Comparison of ENCODE assay signal across 23 cellular contexts in the genomic region with DNA sequence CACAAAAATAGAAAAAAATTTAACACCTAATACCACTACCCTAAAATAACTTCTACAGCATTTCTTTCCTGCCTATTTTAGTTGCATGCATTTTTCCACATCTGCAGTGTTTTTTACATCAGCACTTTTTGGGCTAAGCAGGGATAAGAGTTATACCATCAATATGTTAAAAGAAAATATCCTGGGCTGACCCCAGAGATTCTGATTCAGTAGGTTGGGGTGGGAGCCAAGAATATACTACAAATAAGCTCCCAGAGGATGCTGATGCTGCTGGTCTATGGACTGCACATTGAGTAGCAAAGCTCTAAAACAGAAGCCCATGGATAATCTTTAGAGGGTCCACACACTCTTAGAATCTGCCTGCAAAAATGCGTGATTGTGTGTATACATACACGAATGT. TPM values are rescaled to one million over a fixed set of nuclear protein-coding genes. Genes with fewer than 3 reads are reported as not detected.
DNase-seq lines count a peak whose midpoint lies in the region; ATAC-seq and TF ChIP-seq lines count a peak whose summit lies in the region.
"Had no signal": no experiment of that assay in that cellular context is flagged by ENCODE, and none has a peak within 500 bp of the region (broad histone marks: within the 10 kb centered on the region; RNA-seq: fewer than 3 reads in every experiment).

No MANE protein-coding gene starts in this region.

- TF ChIP-seq CTCF in VCaP (conservative IDR thresholded peaks at IDR 0.05), result no peak

- peaks cover 35% of the 10 kb centered on the region for H3K4me1 ChIP-seq in effector memory CD4-positive, alpha-beta T cell (ENCODE audit: control insufficient read depth, insufficient read depth, low read length, poor library complexity, severe bottlenecking)

- H3K4me3 ChIP-seq in effector memory CD4-positive, alpha-beta T cell (ENCODE audit: insufficient read depth, low read depth, low read length, poor library complexity, severe bottlenecking), result no peak overlapping the region
- H3K4me3 ChIP-seq: gastroesophageal sphincter had no signal

- DNase-seq in activated T-cell treated with anti-CD3 and anti-CD28 coated beads, Interleukin-2, amount 50 U/mL, for 24 hours, result no peak
- DNase-seq in activated T-cell treated with anti-CD3 and anti-CD28 coated beads, Interleukin-2, amount 50 U/mL, for 4 hours, result no peak
- no peak for DNase-seq in effector memory CD4-positive, alpha-beta T cell
- no peak for DNase-seq in stimulated activated naive CD8-positive, alpha-beta T cell treated with anti-CD3 and anti-CD28 coated beads, Interleukin-15, amount 100 ng/mL, for 72 hours
- no peak for DNase-seq in globus pallidus (ENCODE audit: low spot score)
- DNase-seq: cortex of kidney, GOT3, MM.1S, NCI-H187, NCI-H446, SW 1271 had no signal

- H3K36me3 Mint-ChIP-seq in activated T-cell treated with anti-CD3 and anti-CD28 coated beads, Interleukin-2, amount 50 U/mL, for 24 hours (ENCODE audit: low read depth), result peaks cover 90% of the 10 kb centered on the region
- peaks cover 51% of the 10 kb centered on the region for H3K36me3 Mint-ChIP-seq in activated T-cell treated with anti-CD3 and anti-CD28 coated beads, Interleukin-2, amount 50 U/mL, for 4 hours (ENCODE audit: insufficient read depth)

- H3K4me3 Mint-ChIP-seq in activated T-cell treated with anti-CD3 and anti-CD28 coated beads, Interleukin-2, amount 50 U/mL, for 24 hours, result no peak overlapping the region
- no peak overlapping the region for H3K4me3 Mint-ChIP-seq in activated T-cell treated with anti-CD3 and anti-CD28 coated beads, Interleukin-2, amount 50 U/mL, for 4 hours
- peak overlapping the region; percentile 56 to 61 for H3K4me3 Mint-ChIP-seq in stimulated activated naive CD8-positive, alpha-beta T cell treated with anti-CD3 and anti-CD28 coated beads, Interleukin-15, amount 100 ng/mL, for 72 hours
- H3K4me3 Mint-ChIP-seq: brain, IgD-negative memory B cell, mesothelial cell of epicardium, neural crest cell, type B pancreatic cell had no signal

- peak overlapping the region; percentile 100 for H3K27ac ChIP-seq in VCaP
- peak overlapping the region; percentile 8 for H3K27ac ChIP-seq in effector memory CD4-positive, alpha-beta T cell (ENCODE audit: insufficient read depth, low read length, poor library complexity, severe bottlenecking)
- H3K27ac ChIP-seq: gastroesophageal sphincter, RWPE1 had no signal

- peaks cover 2% of the 10 kb centered on the region for H3K9me3 Mint-ChIP-seq in activated T-cell treated with anti-CD3 and anti-CD28 coated beads, Interleukin-2, amount 50 U/mL, for 24 hours
- H3K9me3 Mint-ChIP-seq in activated T-cell treated with anti-CD3 and anti-CD28 coated beads, Interleukin-2, amount 50 U/mL, for 4 hours, result no peaks in the 10 kb centered on the region
- H3K9me3 Mint-ChIP-seq in stimulated activated naive CD8-positive, alpha-beta T cell treated with anti-CD3 and anti-CD28 coated beads, Interleukin-15, amount 100 ng/mL, for 72 hours, result peaks cover 0 to 5% of the 10 kb centered on the region in 2 donors
- H3K9me3 Mint-ChIP-seq: brain, IgD-negative memory B cell, mesothelial cell of epicardium, neural crest cell, type B pancreatic cell had no signal

- no peaks in the 10 kb centered on the region for H3K9me3 ChIP-seq in effector memory CD4-positive, alpha-beta T cell (ENCODE audit: control insufficient read depth, low read length)
- H3K9me3 ChIP-seq: gastroesophageal sphincter had no signal

- H3K36me3 ChIP-seq in effector memory CD4-positive, alpha-beta T cell (ENCODE audit: control insufficient read depth, insufficient read depth, low read length), result peaks cover 42% of the 10 kb centered on the region

- no peaks in the 10 kb centered on the region for H3K27me3 Mint-ChIP-seq in activated T-cell treated with anti-CD3 and anti-CD28 coated beads, Interleukin-2, amount 50 U/mL, for 24 hours
- H3K27me3 Mint-ChIP-seq in activated T-cell treated with anti-CD3 and anti-CD28 coated beads, Interleukin-2, amount 50 U/mL, for 4 hours (ENCODE audit: low read depth), result no peaks in the 10 kb centered on the region
- H3K27me3 Mint-ChIP-seq in stimulated activated naive CD8-positive, alpha-beta T cell treated with anti-CD3 and anti-CD28 coated beads, Interleukin-15, amount 100 ng/mL, for 72 hours, result no peaks in the 10 kb centered on the region
- H3K27me3 Mint-ChIP-seq: IgD-negative memory B cell, type B pancreatic cell had no signal

- ATAC-seq in activated T-cell treated with anti-CD3 and anti-CD28 coated beads, Interleukin-2, amount 50 U/mL, for 4 hours, result no peak
- no peak for ATAC-seq in stimulated activated naive CD8-positive, alpha-beta T cell treated with anti-CD3 and anti-CD28 coated beads, Interleukin-15, amount 100 ng/mL, for 72 hours
- no peak for ATAC-seq in HG02678 (IDR thresholded peaks at IDR 0.05; ENCODE audit: unreplicated experiment)
- no peak for ATAC-seq in HG03159 (IDR thresholded peaks at IDR 0.05; ENCODE audit: unreplicated experiment)
- ATAC-seq: gastroesophageal sphincter, left lobe of liver had no signal

- no peaks in the 10 kb centered on the region for H3K27me3 ChIP-seq in effector memory CD4-positive, alpha-beta T cell (replicated peaks; ENCODE audit: control insufficient read depth, insufficient read depth, low read length, poor library complexity, severe bottlenecking)
- H3K27me3 ChIP-seq: gastroesophageal sphincter had no signal

- peaks cover 69% of the 10 kb centered on the region for H3K4me1 Mint-ChIP-seq in activated T-cell treated with anti-CD3 and anti-CD28 coated beads, Interleukin-2, amount 50 U/mL, for 24 hours (ENCODE audit: low read depth)
- peaks cover 58% of the 10 kb centered on the region for H3K4me1 Mint-ChIP-seq in activated T-cell treated with anti-CD3 and anti-CD28 coated beads, Interleukin-2, amount 50 U/mL, for 4 hours (ENCODE audit: low read depth)
- H3K4me1 Mint-ChIP-seq in stimulated activated naive CD8-positive, alpha-beta T cell treated with anti-CD3 and anti-CD28 coated beads, Interleukin-15, amount 100 ng/mL, for 72 hours, result peaks cover 90% of the 10 kb centered on the region
- H3K4me1 Mint-ChIP-seq: neural crest cell had no signal

- H3K27ac Mint-ChIP-seq in activated T-cell treated with anti-CD3 and anti-CD28 coated beads, Interleukin-2, amount 50 U/mL, for 24 hours, result peak overlapping the region; percentile 62
- no peak overlapping the region for H3K27ac Mint-ChIP-seq in stimulated activated naive CD8-positive, alpha-beta T cell treated with anti-CD3 and anti-CD28 coated beads, Interleukin-15, amount 100 ng/mL, for 72 hours
- H3K27ac Mint-ChIP-seq: IgD-negative memory B cell, mesothelial cell of epicardium, type B pancreatic cell had no signal

RNA-seq across cellular contexts. Expression of a gene that starts 14.8 kb away (rescaled TPM):
- 1 to 10 TPM; 9.3 to 9.9 (median 9.8) TPM for total RNA-seq in activated T-cell treated with anti-CD3 and anti-CD28 coated beads, Interleukin-2, amount 50 U/mL, for 4 hours

RNA-seq across cellular contexts. Expression of a gene that starts 37.6 kb away (rescaled TPM):
- 1 to 10 TPM; 1.4 to 2.6 (median 1.6) TPM for total RNA-seq in activated T-cell treated with anti-CD3 and anti-CD28 coated beads, Interleukin-2, amount 50 U/mL, for 4 hours
- total RNA-seq: endothelial cell of umbilical vein, left lobe of liver, mesothelial cell of epicardium, neural crest cell had no signal

RNA-seq across cellular contexts. Expression of a gene that starts 46.5 kb away (rescaled TPM):
- not detected for total RNA-seq in activated T-cell treated with anti-CD3 and anti-CD28 coated beads, Interleukin-2, amount 50 U/mL, for 4 hours
- total RNA-seq: endothelial cell of umbilical vein, left lobe of liver, mesothelial cell of epicardium, neural crest cell had no signal

Comparison
In these comparisons a context has a peak if more than half of its experiments do, and no peak if none do; other contexts are left out.
1. H3K4me3 Mint-ChIP-seq: peak in stimulated activated naive CD8-positive, alpha-beta T cell treated with anti-CD3 and anti-CD28 coated beads, Interleukin-15, amount 100 ng/mL, for 72 hours (2 of 2); none in activated T-cell treated with anti-CD3 and anti-CD28 coated beads, Interleukin-2, amount 50 U/mL, for 24 hours (single experiment) and activated T-cell treated with anti-CD3 and anti-CD28 coated beads, Interleukin-2, amount 50 U/mL, for 4 hours (single experiment).